Comparison of ENCODE assay signal across 11 cellular contexts in the genomic region with DNA sequence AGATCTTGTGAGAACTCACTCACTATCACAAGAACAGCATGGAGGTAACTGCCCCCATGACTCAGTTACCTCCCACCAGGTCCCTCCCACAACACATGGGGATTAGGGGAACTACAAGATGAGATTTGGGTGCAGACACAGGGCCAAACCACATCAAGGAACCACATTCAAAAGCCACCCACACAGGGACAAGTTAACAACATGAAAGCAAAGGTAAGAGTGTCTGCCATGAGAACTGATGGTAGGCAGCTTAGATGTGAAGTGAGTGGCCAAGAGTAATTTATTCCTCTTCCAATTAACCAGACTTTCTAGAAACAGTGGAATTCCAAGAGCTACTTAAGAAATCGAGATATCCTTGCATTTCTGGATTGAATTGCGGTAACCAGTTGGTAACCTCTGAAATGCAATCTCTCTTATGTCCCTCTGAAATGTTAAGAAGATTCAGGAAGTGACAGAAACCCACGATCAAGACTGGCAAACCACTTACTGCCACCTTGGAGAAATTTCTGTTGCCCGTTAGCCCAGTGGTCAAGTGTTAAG.
DNase-seq lines count a peak whose midpoint lies in the region; ATAC-seq and TF ChIP-seq lines count a peak whose summit lies in the region.
"Had no signal": no experiment of that assay in that cellular context is flagged by ENCODE, and none has a peak within 500 bp of the region (broad histone marks: within the 10 kb centered on the region; RNA-seq: fewer than 3 reads in every experiment).

No MANE protein-coding gene starts in this region.

- POLR2A ChIA-PET in HEK293 (lab: Yijun Ruan, JAX): no interaction called here
- POLR2A ChIA-PET in activated CD4-positive, alpha-beta T cell treated with anti-CD3 and anti-CD28 coated beads, Interleukin-2, amount 10 ng/mL, durations not matched to agents 7 days and 5 days (lab: Charles Lee): no interaction called here
- POLR2A ChIA-PET in activated naive CD8-positive, alpha-beta T cell treated with anti-CD3 and anti-CD28 coated beads, Interleukin-2, amount 10 ng/mL, durations not matched to agents 7 days and 5 days (lab: Charles Lee): no interaction called here

- H3K27ac ChIP-seq in HEK293 (ENCODE audit: extremely low read depth, low read depth, low read length) (no peak overlapping the region), gastrocnemius medialis (no peak overlapping the region), tibial nerve (no peak overlapping the region)
- H3K27ac ChIP-seq: tibial artery had no signal

- 86 to 94% methylated on average over 4 of the region's 4 CpGs for WGBS in tibial nerve, 2 donors

- TF ChIP-seq EP300 in tibial nerve (IDR thresholded peaks at IDR 0.05): no peak

- DNase-seq in activated CD4-positive, alpha-beta T cell treated with anti-CD3 and anti-CD28 coated beads, Interleukin-2, amount 10 ng/mL, durations not matched to agents 7 days and 5 days: peak; percentile 67
- DNase-seq in activated naive CD8-positive, alpha-beta T cell treated with anti-CD3 and anti-CD28 coated beads, Interleukin-2, amount 10 ng/mL, durations not matched to agents 7 days and 5 days: no peak
- peak; percentile 36 to 46 for DNase-seq in stimulated activated CD8-positive, alpha-beta memory T cell treated with anti-CD3 and anti-CD28 coated beads, Interleukin-2, amount 100 ng/mL, for 48 hours (ENCODE audit: low read depth in 2 of 2)
- DNase-seq in gastrocnemius medialis (no peak), NCI-H146 treated with DMSO at 0.1 percent for 48 hours (lab: John Stamatoyannopoulos, UW; ENCODE audit: unreplicated experiment) (no peak), tibial nerve (ENCODE audit: low spot score in 2 of 2) (no peak), CD14-positive monocyte (ENCODE audit: low spot score) (no peak)
- DNase-seq: NCI-H446, nucleus accumbens, tibial artery had no signal

- H3K36me3 Mint-ChIP-seq in activated CD4-positive, alpha-beta T cell treated with anti-CD3 and anti-CD28 coated beads, Interleukin-2, amount 10 ng/mL, durations not matched to agents 7 days and 5 days (ENCODE audit: low read depth): peaks cover 27% of the 10 kb centered on the region
- peaks cover 33% of the 10 kb centered on the region for H3K36me3 Mint-ChIP-seq in activated naive CD8-positive, alpha-beta T cell treated with anti-CD3 and anti-CD28 coated beads, Interleukin-2, amount 10 ng/mL, durations not matched to agents 7 days and 5 days
- peaks cover 8 to 11% of the 10 kb centered on the region in 2 donors for H3K36me3 Mint-ChIP-seq in CD14-positive monocyte

- no peak for TF ChIP-seq CTCF in HEK293 (tag by site-specific recombination; IDR thresholded peaks at IDR 0.05)
- TF ChIP-seq CTCF in gastrocnemius medialis (IDR thresholded peaks at IDR 0.05 in 4 of 5, conservative IDR thresholded peaks at IDR 0.05 in 1 of 5): no peak
- TF ChIP-seq CTCF in tibial nerve (IDR thresholded peaks at IDR 0.05): no peak
- TF ChIP-seq CTCF in CD14-positive monocyte (IDR thresholded peaks at IDR 0.05): no peak

- in situ Hi-C loops in gastrocnemius medialis (cut with MboI; ENCODE audit: low sequenced_read_pairs in 4 of 4): no loop called here

- peaks cover 48% of the 10 kb centered on the region for H3K4me1 Mint-ChIP-seq in activated CD4-positive, alpha-beta T cell treated with anti-CD3 and anti-CD28 coated beads, Interleukin-2, amount 10 ng/mL, durations not matched to agents 7 days and 5 days
- peaks cover 20% of the 10 kb centered on the region for H3K4me1 Mint-ChIP-seq in activated naive CD8-positive, alpha-beta T cell treated with anti-CD3 and anti-CD28 coated beads, Interleukin-2, amount 10 ng/mL, durations not matched to agents 7 days and 5 days
- H3K4me1 Mint-ChIP-seq in CD14-positive monocyte: peaks cover 7% of the 10 kb centered on the region

- peak; percentile 76 for ATAC-seq in activated naive CD8-positive, alpha-beta T cell treated with anti-CD3 and anti-CD28 coated beads, Interleukin-2, amount 10 ng/mL, durations not matched to agents 7 days and 5 days (ENCODE audit: low read depth)
- no peak for ATAC-seq in gastrocnemius medialis

- H3K27me3 ChIP-seq in gastrocnemius medialis (no peaks in the 10 kb centered on the region), tibial nerve (no peaks in the 10 kb centered on the region)
- H3K27me3 ChIP-seq: tibial artery had no signal

- CTCF ChIA-PET in HEK293 (lab: Yijun Ruan, JAX): no interaction called here
- CTCF ChIA-PET in activated CD4-positive, alpha-beta T cell treated with anti-CD3 and anti-CD28 coated beads, Interleukin-2, amount 10 ng/mL, durations not matched to agents 7 days and 5 days (lab: Charles Lee): interaction anchor here (0.5 kb wide), 1 partner anchor 27 kb away, joined by 5 read pairs; no protein-coding TSS in a partner anchor

- H3K4me3 Mint-ChIP-seq in activated CD4-positive, alpha-beta T cell treated with anti-CD3 and anti-CD28 coated beads, Interleukin-2, amount 10 ng/mL, durations not matched to agents 7 days and 5 days: no peak overlapping the region
- peak overlapping the region; percentile 37 for H3K4me3 Mint-ChIP-seq in activated naive CD8-positive, alpha-beta T cell treated with anti-CD3 and anti-CD28 coated beads, Interleukin-2, amount 10 ng/mL, durations not matched to agents 7 days and 5 days
- H3K4me3 Mint-ChIP-seq in CD14-positive monocyte: no peak overlapping the region

- H3K4me1 ChIP-seq in HEK293 (ENCODE audit: control insufficient read depth, insufficient read depth, low read length) (no peaks in the 10 kb centered on the region), gastrocnemius medialis (peaks cover 5 to 8% of the 10 kb centered on the region in 2 donors), tibial nerve (peaks cover 0 to 14% (median 0%) of the 10 kb centered on the region in 4 donors)
- H3K4me1 ChIP-seq: tibial artery had no signal

- TF ChIP-seq POLR2A in gastrocnemius medialis (IDR thresholded peaks at IDR 0.05): no peak
- TF ChIP-seq POLR2A in tibial nerve (IDR thresholded peaks at IDR 0.05): no peak

- no peaks in the 10 kb centered on the region for H3K36me3 ChIP-seq in HEK293 (ENCODE audit: control insufficient read depth in 2 of 2, insufficient read depth in 1 of 2, low read length in 2 of 2)
- H3K36me3 ChIP-seq in gastrocnemius medialis: no peaks in the 10 kb centered on the region
- H3K36me3 ChIP-seq in tibial nerve: no peaks in the 10 kb centered on the region
- H3K36me3 ChIP-seq: tibial artery had no signal

- intact Hi-C loops in gastrocnemius medialis (cut with DNase I; ENCODE audit: low total_unique reads): no loop called here
- intact Hi-C loops in CD14-positive monocyte (cut with micrococcal nuclease): no loop called here

- H3K4me3 ChIP-seq in HEK293 (ENCODE audit: low read depth, low read length) (no peak overlapping the region), gastrocnemius medialis (no peak overlapping the region), tibial nerve (no peak overlapping the region)
- H3K4me3 ChIP-seq: tibial artery had no signal

- H3K9me3 ChIP-seq in HEK293 (ENCODE audit: control insufficient read depth, insufficient read depth, low read depth, low read length) (no peaks in the 10 kb centered on the region), gastrocnemius medialis (no peaks in the 10 kb centered on the region), tibial nerve (peaks cover 0 to 7% (median 0%) of the 10 kb centered on the region in 4 donors)

- no peaks in the 10 kb centered on the region for H3K27me3 Mint-ChIP-seq in activated CD4-positive, alpha-beta T cell treated with anti-CD3 and anti-CD28 coated beads, Interleukin-2, amount 10 ng/mL, durations not matched to agents 7 days and 5 days
- H3K27me3 Mint-ChIP-seq in activated naive CD8-positive, alpha-beta T cell treated with anti-CD3 and anti-CD28 coated beads, Interleukin-2, amount 10 ng/mL, durations not matched to agents 7 days and 5 days: no peaks in the 10 kb centered on the region
- H3K27me3 Mint-ChIP-seq in CD14-positive monocyte (ENCODE audit: low read depth in 3 of 3): peaks cover 0 to 2% (median 0%) of the 10 kb centered on the region in 3 donors

- no peak overlapping the region for H3K27ac Mint-ChIP-seq in activated CD4-positive, alpha-beta T cell treated with anti-CD3 and anti-CD28 coated beads, Interleukin-2, amount 10 ng/mL, durations not matched to agents 7 days and 5 days
- no peak overlapping the region for H3K27ac Mint-ChIP-seq in activated naive CD8-positive, alpha-beta T cell treated with anti-CD3 and anti-CD28 coated beads, Interleukin-2, amount 10 ng/mL, durations not matched to agents 7 days and 5 days
- H3K27ac Mint-ChIP-seq in CD14-positive monocyte: peak overlapping the region in 1 of 7 donors; percentile 54

- H3K9me3 Mint-ChIP-seq in activated CD4-positive, alpha-beta T cell treated with anti-CD3 and anti-CD28 coated beads, Interleukin-2, amount 10 ng/mL, durations not matched to agents 7 days and 5 days: peaks cover 2% of the 10 kb centered on the region
- peaks cover 3% of the 10 kb centered on the region for H3K9me3 Mint-ChIP-seq in activated naive CD8-positive, alpha-beta T cell treated with anti-CD3 and anti-CD28 coated beads, Interleukin-2, amount 10 ng/mL, durations not matched to agents 7 days and 5 days
- peaks cover 0 to 3% (median 0%) of the 10 kb centered on the region in 7 donors for H3K9me3 Mint-ChIP-seq in CD14-positive monocyte

TF ChIP-seq in HEK293, 187 proteins besides CTCF, POLR2A, EP300 and RAD21 (continues in another document):
- TF ChIP-seq, protein P1, sequence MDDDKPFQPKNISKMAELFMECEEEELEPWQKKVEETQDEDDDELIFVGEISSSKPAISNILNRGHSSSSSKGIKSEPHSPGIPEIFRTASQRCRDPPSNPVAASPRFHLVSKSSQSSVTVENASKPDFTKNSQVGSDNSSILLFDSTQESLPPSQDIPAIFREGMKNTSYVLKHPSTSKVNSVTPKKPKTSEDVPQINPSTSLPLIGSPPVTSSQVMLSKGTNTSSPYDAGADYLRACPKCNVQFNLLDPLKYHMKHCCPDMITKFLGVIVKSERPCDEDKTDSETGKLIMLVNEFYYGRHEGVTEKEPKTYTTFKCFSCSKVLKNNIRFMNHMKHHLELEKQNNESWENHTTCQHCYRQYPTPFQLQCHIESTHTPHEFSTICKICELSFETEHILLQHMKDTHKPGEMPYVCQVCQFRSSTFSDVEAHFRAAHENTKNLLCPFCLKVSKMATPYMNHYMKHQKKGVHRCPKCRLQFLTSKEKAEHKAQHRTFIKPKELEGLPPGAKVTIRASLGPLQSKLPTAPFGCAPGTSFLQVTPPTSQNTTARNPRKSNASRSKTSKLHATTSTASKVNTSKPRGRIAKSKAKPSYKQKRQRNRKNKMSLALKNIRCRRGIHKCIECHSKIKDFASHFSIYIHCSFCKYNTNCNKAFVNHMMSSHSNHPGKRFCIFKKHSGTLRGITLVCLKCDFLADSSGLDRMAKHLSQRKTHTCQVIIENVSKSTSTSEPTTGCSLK (tag by site-specific recombination; IDR thresholded peaks at IDR 0.05): no peak
- no peak for TF ChIP-seq MZF1 (tag by site-specific recombination; IDR thresholded peaks at IDR 0.05; ENCODE audit: borderline replicate concordance)
- no peak for TF ChIP-seq ZNF202 (tag by site-specific recombination; IDR thresholded peaks at IDR 0.05; ENCODE audit: borderline replicate concordance)
- TF ChIP-seq ZIC2 (tag by site-specific recombination; IDR thresholded peaks at IDR 0.05): no peak

Comparison
In these comparisons a context has a peak if more than half of its experiments do, and no peak if none do; other contexts are left out.
1. DNase-seq: peak in activated CD4-positive, alpha-beta T cell treated with anti-CD3 and anti-CD28 coated beads, Interleukin-2, amount 10 ng/mL, durations not matched to agents 7 days and 5 days (single experiment) and stimulated activated CD8-positive, alpha-beta memory T cell treated with anti-CD3 and anti-CD28 coated beads, Interleukin-2, amount 100 ng/mL, for 48 hours (2 of 2); none in activated naive CD8-positive, alpha-beta T cell treated with anti-CD3 and anti-CD28 coated beads, Interleukin-2, amount 10 ng/mL, durations not matched to agents 7 days and 5 days (single experiment), gastrocnemius medialis (0 of 2), NCI-H146 treated with DMSO at 0.1 percent for 48 hours (single experiment), tibial nerve (0 of 2) and CD14-positive monocyte (single experiment).